In genomic region chr3:132544130-132544529, GRCh38 we compare ENCODE assay signal across 19 cellular contexts. TPM values are rescaled to one million over a fixed set of nuclear protein-coding genes. Genes with fewer than 3 reads are reported as not detected.
"Had no signal": no experiment of that assay in that cellular context is flagged by ENCODE, and none has a peak within 500 bp of the region (broad histone marks: within the 10 kb centered on the region; RNA-seq: fewer than 3 reads in every experiment).

No MANE protein-coding gene starts in this region.

- H3K4me1 ChIP-seq: breast epithelium, gastrocnemius medialis, left ventricle myocardium inferior had no signal

- H3K27ac Mint-ChIP-seq: T-helper 2 cell treated with Interferon-gamma antibody and Interleukin-4, amounts not matched to agents 5 μg/mL and 100 μg/mL, for 36 hours had no signal

- DNase-seq: activated CD4-positive, alpha-beta T cell treated with anti-CD3 and anti-CD28 coated beads for 4 hours; activated CD8-positive, alpha-beta memory T cell treated with anti-CD3 and anti-CD28 coated beads for 24 hours; activated CD8-positive, alpha-beta memory T cell treated with anti-CD3 and anti-CD28 coated beads, Interleukin-2, amount 50 U/mL, for 48 hours; activated naive CD4-positive, alpha-beta T cell treated with anti-CD3 and anti-CD28 coated beads for 36 hours; adrenal gland; cortex of kidney; gastrocnemius medialis; head of caudate nucleus; left ventricle myocardium inferior; mammary epithelial cell; midbrain; stomach; SW 1271 had no signal

- H3K9me3 ChIP-seq: adrenal gland, breast epithelium, gastrocnemius medialis, left ventricle myocardium inferior, stomach had no signal

- H3K36me3 ChIP-seq: breast epithelium had no signal

- H3K27me3 Mint-ChIP-seq: type B pancreatic cell had no signal

- H3K9me3 Mint-ChIP-seq: activated naive CD4-positive, alpha-beta T cell treated with anti-CD3 and anti-CD28 coated beads for 36 hours; nephron; T-helper 2 cell treated with Interferon-gamma antibody and Interleukin-4, amounts not matched to agents 5 μg/mL and 100 μg/mL, for 36 hours; type B pancreatic cell had no signal

- H3K4me3 ChIP-seq: adrenal gland, breast epithelium, gastrocnemius medialis, left ventricle myocardium inferior, stomach had no signal

- H3K4me3 Mint-ChIP-seq: activated naive CD4-positive, alpha-beta T cell treated with anti-CD3 and anti-CD28 coated beads for 36 hours; nephron; T-helper 2 cell treated with Interferon-gamma antibody and Interleukin-4, amounts not matched to agents 5 μg/mL and 100 μg/mL, for 36 hours; type B pancreatic cell had no signal

- H3K27me3 ChIP-seq: adrenal gland, breast epithelium, gastrocnemius medialis, stomach had no signal

- ATAC-seq: gastrocnemius medialis had no signal

- H3K27ac ChIP-seq: adrenal gland, gastrocnemius medialis, left ventricle myocardium inferior had no signal

RNA-seq across cellular contexts. Expression of gene ACKR4, which starts 52.9 kb away (rescaled TPM):
- total RNA-seq: activated naive CD4-positive, alpha-beta T cell treated with anti-CD3 and anti-CD28 coated beads for 36 hours; astrocyte; gastrocnemius medialis; kidney epithelial cell had no signal
